8 cellular contexts compared by ENCODE assay signal in genomic region chr1:205588691-205589445, GRCh38. TPM values are rescaled to one million over a fixed set of nuclear protein-coding genes. Genes with fewer than 3 reads are reported as not detected.
DNase-seq lines count a peak whose midpoint lies in the region; ATAC-seq, FAIRE-seq and TF ChIP-seq lines count a peak whose summit lies in the region.

No MANE protein-coding gene starts in this region.

- no TSS peak for BruUV-seq in endothelial cell of umbilical vein (replicated peaks; lab: Mats Ljungman, UMichigan)

- H3K9me3 ChIP-seq in NT2/D1 (ENCODE audit: insufficient read depth, low read length) (no peaks in the 10 kb centered on the region), endothelial cell of umbilical vein (replicated peaks; ENCODE audit: control insufficient read depth, insufficient read depth, low read length) (no peaks in the 10 kb centered on the region)

- no peak overlapping the region for H3K4me3 Mint-ChIP-seq in stimulated activated effector memory CD8-positive, alpha-beta T cell treated with anti-CD3 and anti-CD28 coated beads, Interleukin-12 subunit alpha, Interleukin-12 subunit beta, amount 100 ng/mL, for 72 hours

- H3K27me3 ChIP-seq in NT2/D1 (ENCODE audit: insufficient read depth, insufficient read length), result peaks cover 8% of the 10 kb centered on the region
- H3K27me3 ChIP-seq in endothelial cell of umbilical vein (ENCODE audit: control insufficient read depth in 2 of 2, insufficient read depth in 2 of 2, low read length in 2 of 2), result no peaks in the 10 kb centered on the region

- intact Hi-C loops in endothelial cell of umbilical vein (cut with micrococcal nuclease), result loop anchor here (1.0 to 10.0 kb wide), 2 partner anchors 64 to 122 kb away; no protein-coding TSS in a partner anchor

- peak; percentile 68 to 84 for TF ChIP-seq CTCF in endothelial cell of umbilical vein (IDR thresholded peaks at IDR 0.05; ENCODE audit: extremely low read depth in 1 of 2, insufficient read depth in 1 of 2, low read depth in 1 of 2, low read length in 2 of 2)

- dilution Hi-C loops in endothelial cell of umbilical vein (cut with MboI; ENCODE audit: extremely low pct_ligation_motif_present, low sequenced_read_pairs), result no loop called here

- H3K4me1 ChIP-seq in NT2/D1 (ENCODE audit: insufficient read depth, insufficient read length) (peaks cover 11% of the 10 kb centered on the region), endothelial cell of umbilical vein (ENCODE audit: control insufficient read depth, extremely low read depth, insufficient read depth, low read length) (peaks cover 6% of the 10 kb centered on the region)

- ATAC-seq in stimulated activated effector memory CD8-positive, alpha-beta T cell treated with anti-CD3 and anti-CD28 coated beads, Interleukin-12 subunit alpha, Interleukin-12 subunit beta, amount 100 ng/mL, for 72 hours, result peak; percentile 50
- ATAC-seq in GM19324 (IDR thresholded peaks at IDR 0.05; ENCODE audit: low FRiP score, unreplicated experiment), result no peak
- ATAC-seq in HG02981 (IDR thresholded peaks at IDR 0.05; ENCODE audit: unreplicated experiment), result no peak

- CTCF ChIA-PET in endothelial cell of umbilical vein (lab: Charles Lee), result interaction anchor here (0.5 to 9.5 kb wide), 33 partner anchors 11 to 388 kb away, joined by 3 to 615 read pairs (median 5); partner anchors contain the start of gene ELK4

- H3K36me3 Mint-ChIP-seq in stimulated activated effector memory CD8-positive, alpha-beta T cell treated with anti-CD3 and anti-CD28 coated beads, Interleukin-12 subunit alpha, Interleukin-12 subunit beta, amount 100 ng/mL, for 72 hours, result no peaks in the 10 kb centered on the region

- H3K27ac ChIP-seq in endothelial cell of umbilical vein (ENCODE audit: insufficient read depth, low read depth, low read length), result no peak overlapping the region

- H3K9ac ChIP-seq in NT2/D1 (ENCODE audit: insufficient read length, low read depth) (no peak overlapping the region), endothelial cell of umbilical vein (replicated peaks; ENCODE audit: extremely low read depth, insufficient read depth, low read length) (no peak overlapping the region)

- POLR2A ChIA-PET in endothelial cell of umbilical vein (lab: Charles Lee), result interaction anchor here (0.7 to 0.9 kb wide), 3 partner anchors 10 to 53 kb away, joined by 3 to 4 read pairs (median 3); no protein-coding TSS in a partner anchor

- H3K27ac Mint-ChIP-seq in stimulated activated effector memory CD8-positive, alpha-beta T cell treated with anti-CD3 and anti-CD28 coated beads, Interleukin-12 subunit alpha, Interleukin-12 subunit beta, amount 100 ng/mL, for 72 hours, result no peak overlapping the region

- H3K4me2 ChIP-seq in endothelial cell of umbilical vein (ENCODE audit: insufficient read depth, low read length), result no peak overlapping the region

- H3K9me3 Mint-ChIP-seq in stimulated activated effector memory CD8-positive, alpha-beta T cell treated with anti-CD3 and anti-CD28 coated beads, Interleukin-12 subunit alpha, Interleukin-12 subunit beta, amount 100 ng/mL, for 72 hours, result no peaks in the 10 kb centered on the region

- H3K36me3 ChIP-seq in NT2/D1 (ENCODE audit: insufficient read depth, insufficient read length, low read length) (no peaks in the 10 kb centered on the region), endothelial cell of umbilical vein (ENCODE audit: control insufficient read depth in 2 of 2, extremely low read depth in 1 of 2, insufficient read depth in 2 of 2, low read length in 2 of 2) (no peaks in the 10 kb centered on the region)

- DNase-seq in A172 (ENCODE audit: low spot score), result peak; percentile 26
- DNase-seq in Daoy (ENCODE audit: low read depth), result peak; percentile 63
- DNase-seq in NT2/D1 (ENCODE audit: low read depth, low spot score), result peak; percentile 61
- DNase-seq in endothelial cell of umbilical vein (ENCODE audit: low read depth, low spot score), result peak; percentile 83
- DNase-seq in stimulated activated effector memory CD8-positive, alpha-beta T cell treated with anti-CD3 and anti-CD28 coated beads, Interleukin-12 subunit alpha, Interleukin-12 subunit beta, amount 100 ng/mL, for 72 hours (ENCODE audit: low spot score in 2 of 2), result no peak
- DNase-seq in COLO829 (ENCODE audit: low spot score), result no peak

- no peaks in the 10 kb centered on the region for H3K79me2 ChIP-seq in endothelial cell of umbilical vein (ENCODE audit: control insufficient read depth, insufficient read depth, low read length)

- TF ChIP-seq POLR2A in endothelial cell of umbilical vein (IDR thresholded peaks at IDR 0.05; ENCODE audit: low read depth, low read length), result no peak

- no peak overlapping the region for H3K4me3 ChIP-seq in NT2/D1 (ENCODE audit: insufficient read length, low read depth)
- no peak overlapping the region for H3K4me3 ChIP-seq in endothelial cell of umbilical vein (replicated peaks in 1 of 3; ENCODE audit: insufficient read depth in 1 of 3, low read depth in 1 of 3, low read length in 3 of 3)

- H2AFZ ChIP-seq in endothelial cell of umbilical vein (ENCODE audit: low read depth, low read length), result no peak overlapping the region

- H4K20me1 ChIP-seq in endothelial cell of umbilical vein (replicated peaks; ENCODE audit: control insufficient read depth, extremely low read depth, insufficient read depth, low read length), result no peaks in the 10 kb centered on the region

- H3K9me1 ChIP-seq in endothelial cell of umbilical vein (replicated peaks; ENCODE audit: control insufficient read depth, extremely low read depth, insufficient read depth, low read length), result no peaks in the 10 kb centered on the region

- FAIRE-seq in endothelial cell of umbilical vein (lab: Jason Lieb, UNC), result peak; percentile 82

- H3K4me1 Mint-ChIP-seq in stimulated activated effector memory CD8-positive, alpha-beta T cell treated with anti-CD3 and anti-CD28 coated beads, Interleukin-12 subunit alpha, Interleukin-12 subunit beta, amount 100 ng/mL, for 72 hours, result peaks cover 6% of the 10 kb centered on the region

TF ChIP-seq in endothelial cell of umbilical vein, 7 proteins besides CTCF, POLR2A, EP300 and RAD21:
- TF ChIP-seq POLR2AphosphoS5 (IDR thresholded peaks at IDR 0.05; ENCODE audit: insufficient read depth, low read depth, low read length), result no peak
- no peak for TF ChIP-seq JUN (IDR thresholded peaks at IDR 0.05; ENCODE audit: borderline replicate concordance, insufficient read depth, insufficient read length, low read depth)
- no peak for TF ChIP-seq GATA2 (IDR thresholded peaks at IDR 0.05; ENCODE audit: insufficient read depth, insufficient read length, low read depth, low read length)
- no peak for TF ChIP-seq EZH2 (IDR thresholded peaks at IDR 0.05; ENCODE audit: borderline replicate concordance, low read depth, low read length, severe bottlenecking)
- TF ChIP-seq MYC (IDR thresholded peaks at IDR 0.05; ENCODE audit: low read depth, low read length), result no peak
- no peak for TF ChIP-seq FOS (IDR thresholded peaks at IDR 0.05; ENCODE audit: borderline replicate concordance, insufficient read depth, low read length)
- no peak for TF ChIP-seq MAX (IDR thresholded peaks at IDR 0.05; ENCODE audit: insufficient read depth, insufficient read length)

RNA-seq across cellular contexts. Expression of gene ELK4, which starts 42.9 kb away (rescaled TPM):
- 17.7 and 18.4 TPM in 2 replicates for total RNA-seq in A172 (2014; rRNA removed; shearing (Covaris generic))
- total RNA-seq in Daoy (2014; rRNA removed; shearing (Covaris generic)), result 13.0 and 17.1 TPM in 2 replicates
- 78.7 and 107 TPM in 2 replicates for total RNA-seq in endothelial cell of umbilical vein
- 6.7 and 8.7 TPM in 2 replicates for polyA plus RNA-seq in endothelial cell of umbilical vein
- polyA plus RNA-seq in endothelial cell of umbilical vein (2011; cell fraction: cytosol; rRNA removed), result 8.8 and 9.2 TPM in 2 replicates
- polyA plus RNA-seq in endothelial cell of umbilical vein (2011; cell fraction: nucleus; rRNA removed), result 23.7 and 30.0 TPM in 2 replicates
- polyA plus RNA-seq in endothelial cell of umbilical vein (2012), result 13.4 and 21.5 TPM in 2 replicates
- 45.6 and 48.3 TPM in 2 replicates for polyA minus RNA-seq in endothelial cell of umbilical vein
- 21.8 TPM for polyA minus RNA-seq in endothelial cell of umbilical vein (2011; cell fraction: cytosol; rRNA and poly(A)+ RNA removed)
- 35.3 and 46.1 TPM in 2 replicates for polyA minus RNA-seq in endothelial cell of umbilical vein (2011; cell fraction: nucleus; rRNA and poly(A)+ RNA removed)

Comparison
In these comparisons a context has a peak if more than half of its experiments do, and no peak if none do; other contexts are left out.
1. DNase-seq: peak in A172 (single experiment), Daoy (single experiment), NT2/D1 (single experiment) and endothelial cell of umbilical vein (single experiment); none in stimulated activated effector memory CD8-positive, alpha-beta T cell treated with anti-CD3 and anti-CD28 coated beads, Interleukin-12 subunit alpha, Interleukin-12 subunit beta, amount 100 ng/mL, for 72 hours (0 of 2) and COLO829 (single experiment).